7 cellular contexts compared by ENCODE assay signal in genomic region chr6:45548657-45549515, GRCh38.
DNase-seq lines count a peak whose midpoint lies in the region; ATAC-seq and TF ChIP-seq lines count a peak whose summit lies in the region.

No MANE protein-coding gene starts in this region.

- no peak for TF ChIP-seq CTCF in omental fat pad (IDR thresholded peaks at IDR 0.05)

- DNase-seq in myocyte (ENCODE audit: low read depth) (peak; percentile 28), NOMO-1 (lab: John Stamatoyannopoulos, UW; ENCODE audit: unreplicated experiment in 2 of 2) (no peak), HPDE6-E6E7 (ENCODE audit: extremely low spot score) (no peak), omental fat pad (ENCODE audit: low spot score) (no peak)

- ATAC-seq in GM19043 (IDR thresholded peaks at IDR 0.05; ENCODE audit: low read depth, unreplicated experiment) (peak; percentile 92), HG02571 (IDR thresholded peaks at IDR 0.05; ENCODE audit: unreplicated experiment) (peak; percentile 98), HG03575 (IDR thresholded peaks at IDR 0.05; ENCODE audit: extremely low read depth, insufficient number of reproducible peaks, low FRiP score, unreplicated experiment) (peak; percentile 91), omental fat pad (ENCODE audit: low FRiP score) (no peak)
